Comparison of ENCODE assay signal across 8 cellular contexts in the genomic region with DNA sequence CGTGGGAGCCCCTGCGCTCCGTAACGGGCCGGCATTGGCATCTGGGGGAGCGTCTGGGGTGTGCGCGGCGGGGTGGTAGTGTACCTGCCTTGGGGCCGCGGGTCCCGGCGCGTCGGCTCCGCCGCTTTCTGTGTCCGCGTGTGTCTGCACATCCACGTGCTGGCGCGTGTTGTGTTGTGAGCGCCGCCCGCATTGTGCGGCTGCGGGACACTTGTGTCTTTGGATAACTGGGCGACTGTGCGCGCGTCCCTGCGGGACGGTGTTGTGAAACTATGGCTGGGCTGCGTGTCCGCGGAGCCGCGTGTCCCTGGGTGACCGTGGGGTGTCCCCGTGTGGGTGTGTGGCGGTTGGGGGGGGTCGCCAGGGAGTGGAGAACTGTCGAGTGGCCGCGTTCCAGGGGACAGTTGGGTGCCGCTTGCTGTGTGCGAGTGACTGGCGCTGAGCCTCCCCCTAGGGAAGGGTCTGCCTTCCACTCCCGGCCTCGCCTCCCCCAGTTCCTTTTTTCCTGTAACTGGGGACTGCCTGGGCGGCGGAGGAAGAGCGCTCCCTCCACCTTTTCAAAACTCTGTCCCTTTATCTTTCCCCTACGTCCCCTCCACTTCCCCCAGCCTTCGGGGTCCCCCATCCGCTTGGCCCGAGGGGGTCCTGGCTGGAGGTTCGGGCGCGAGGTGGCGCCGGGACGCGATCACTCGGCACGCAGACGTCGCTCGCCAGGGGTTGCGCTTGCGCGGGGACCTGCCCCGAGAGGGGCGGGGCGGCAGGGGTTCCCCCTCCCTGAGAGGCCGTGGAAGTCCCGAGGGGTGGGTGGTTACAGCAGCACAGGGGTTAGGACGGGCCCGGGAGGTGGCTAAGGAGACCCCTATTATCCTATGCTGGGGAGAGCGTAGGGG. TPM values are rescaled to one million over a fixed set of nuclear protein-coding genes. Genes with fewer than 3 reads are reported as not detected.
DNase-seq lines count a peak whose midpoint lies in the region; ATAC-seq, FAIRE-seq and TF ChIP-seq lines count a peak whose summit lies in the region.

No MANE protein-coding gene starts in this region.

- H3K4me3 Mint-ChIP-seq in activated naive CD8-positive, alpha-beta T cell treated with anti-CD3 and anti-CD28 coated beads, Interleukin-2, amount 50 U/mL, for 24 hours = peak overlapping the region; percentile 84

- peak; percentile 84 for FAIRE-seq in GM19239 (lab: Jason Lieb, UNC)

- TF ChIP-seq CTCF in right atrium auricular region (IDR thresholded peaks at IDR 0.05) (peak in 1 of 2 donors; percentile 55), sigmoid colon (IDR thresholded peaks at IDR 0.05) (no peak)

- H3K27ac ChIP-seq in right atrium auricular region = peak overlapping the region; percentile 92 to 97
- H3K27ac ChIP-seq in sigmoid colon = peak overlapping the region; percentile 98 to 100 (median 100)

- H3K36me3 ChIP-seq in right atrium auricular region = no peaks in the 10 kb centered on the region
- H3K36me3 ChIP-seq in sigmoid colon = no peaks in the 10 kb centered on the region

- in situ Hi-C loops in ACHN (cut with HindIII; ENCODE audit: low pct_ligation_motif_present, low pct_unique_long_range_greater_than_20kb, low sequenced_read_pairs) = no loop called here

- H3K27ac Mint-ChIP-seq in activated naive CD8-positive, alpha-beta T cell treated with anti-CD3 and anti-CD28 coated beads, Interleukin-2, amount 50 U/mL, for 24 hours = peak overlapping the region; percentile 80

- TF ChIP-seq EP300 in sigmoid colon (IDR thresholded peaks at IDR 0.05) = peak in 2 of 4 donors; percentile 17 to 67

- H3K9me3 Mint-ChIP-seq in activated naive CD8-positive, alpha-beta T cell treated with anti-CD3 and anti-CD28 coated beads, Interleukin-2, amount 50 U/mL, for 24 hours = no peaks in the 10 kb centered on the region

- H3K27me3 ChIP-seq in right atrium auricular region (no peaks in the 10 kb centered on the region), sigmoid colon (no peaks in the 10 kb centered on the region)

- H3K9me3 ChIP-seq in right atrium auricular region (no peaks in the 10 kb centered on the region), sigmoid colon (no peaks in the 10 kb centered on the region)

- H3K4me1 ChIP-seq in right atrium auricular region = peaks cover 0 to 54% of the 10 kb centered on the region in 2 donors
- peaks cover 0 to 61% (median 56%) of the 10 kb centered on the region in 4 donors for H3K4me1 ChIP-seq in sigmoid colon

- H3K4me3 ChIP-seq in right atrium auricular region = peak overlapping the region; percentile 78 to 99
- H3K4me3 ChIP-seq in sigmoid colon = peak overlapping the region; percentile 65 to 100 (median 100)

- H3K27me3 Mint-ChIP-seq in activated naive CD8-positive, alpha-beta T cell treated with anti-CD3 and anti-CD28 coated beads, Interleukin-2, amount 50 U/mL, for 24 hours = peaks cover 6% of the 10 kb centered on the region

- intact Hi-C loops in sigmoid colon (cut with DNase I) = no loop called here

- TF ChIP-seq POLR2A in sigmoid colon (IDR thresholded peaks at IDR 0.05) = peak; percentile 79 to 80

- DNase-seq in ACHN (peak; percentile 33), GM19239 (ENCODE audit: insufficient read length, low spot score) (peak; percentile 76), right atrium auricular region (ENCODE audit: low spot score) (peak; percentile 83), sigmoid colon (peak; percentile 94), cerebellar nuclear complex (lab: John Stamatoyannopoulos, UW) (no peak), amniotic stem cell (lab: John Stamatoyannopoulos, UW) (no peak)
- DNase-seq in activated naive CD8-positive, alpha-beta T cell treated with anti-CD3 and anti-CD28 coated beads, Interleukin-2, amount 50 U/mL, for 24 hours = peak; percentile 80

- 0 to 1% methylated on average over 80 of the region's 80 CpGs for WGBS in sigmoid colon, 2 donors

- H3K4me1 Mint-ChIP-seq in activated naive CD8-positive, alpha-beta T cell treated with anti-CD3 and anti-CD28 coated beads, Interleukin-2, amount 50 U/mL, for 24 hours = peaks cover 41% of the 10 kb centered on the region

- ATAC-seq in SK-N-SH treated with all-trans-retinoic acid at 6 μM for 48 hours = peak; percentile 47
- peak; percentile 47 for ATAC-seq in activated naive CD8-positive, alpha-beta T cell treated with anti-CD3 and anti-CD28 coated beads, Interleukin-2, amount 50 U/mL, for 24 hours

- no peaks in the 10 kb centered on the region for H3K36me3 Mint-ChIP-seq in activated naive CD8-positive, alpha-beta T cell treated with anti-CD3 and anti-CD28 coated beads, Interleukin-2, amount 50 U/mL, for 24 hours (ENCODE audit: low read depth)

TF ChIP-seq in SK-N-SH treated with all-trans-retinoic acid at 6 μM for 48 hours, 23 proteins besides CTCF, POLR2A, EP300 and RAD21:
- TF ChIP-seq BACH2 (CRISPR knock-in tag; IDR thresholded peaks at IDR 0.05; ENCODE audit: borderline replicate concordance) = no peak
- TF ChIP-seq TCF4 (CRISPR knock-in tag; IDR thresholded peaks at IDR 0.05; ENCODE audit: borderline replicate concordance) = no peak
- TF ChIP-seq RARB (CRISPR knock-in tag; IDR thresholded peaks at IDR 0.05) = no peak
- no peak for TF ChIP-seq PPARA (CRISPR knock-in tag; IDR thresholded peaks at IDR 0.05; ENCODE audit: borderline replicate concordance)
- TF ChIP-seq, protein P1, sequence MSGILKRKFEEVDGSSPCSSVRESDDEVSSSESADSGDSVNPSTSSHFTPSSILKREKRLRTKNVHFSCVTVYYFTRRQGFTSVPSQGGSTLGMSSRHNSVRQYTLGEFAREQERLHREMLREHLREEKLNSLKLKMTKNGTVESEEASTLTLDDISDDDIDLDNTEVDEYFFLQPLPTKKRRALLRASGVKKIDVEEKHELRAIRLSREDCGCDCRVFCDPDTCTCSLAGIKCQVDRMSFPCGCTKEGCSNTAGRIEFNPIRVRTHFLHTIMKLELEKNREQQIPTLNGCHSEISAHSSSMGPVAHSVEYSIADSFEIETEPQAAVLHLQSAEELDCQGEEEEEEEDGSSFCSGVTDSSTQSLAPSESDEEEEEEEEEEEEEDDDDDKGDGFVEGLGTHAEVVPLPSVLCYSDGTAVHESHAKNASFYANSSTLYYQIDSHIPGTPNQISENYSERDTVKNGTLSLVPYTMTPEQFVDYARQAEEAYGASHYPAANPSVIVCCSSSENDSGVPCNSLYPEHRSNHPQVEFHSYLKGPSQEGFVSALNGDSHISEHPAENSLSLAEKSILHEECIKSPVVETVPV (CRISPR knock-in tag; IDR thresholded peaks at IDR 0.05) = no peak
- TF ChIP-seq, protein P2, sequence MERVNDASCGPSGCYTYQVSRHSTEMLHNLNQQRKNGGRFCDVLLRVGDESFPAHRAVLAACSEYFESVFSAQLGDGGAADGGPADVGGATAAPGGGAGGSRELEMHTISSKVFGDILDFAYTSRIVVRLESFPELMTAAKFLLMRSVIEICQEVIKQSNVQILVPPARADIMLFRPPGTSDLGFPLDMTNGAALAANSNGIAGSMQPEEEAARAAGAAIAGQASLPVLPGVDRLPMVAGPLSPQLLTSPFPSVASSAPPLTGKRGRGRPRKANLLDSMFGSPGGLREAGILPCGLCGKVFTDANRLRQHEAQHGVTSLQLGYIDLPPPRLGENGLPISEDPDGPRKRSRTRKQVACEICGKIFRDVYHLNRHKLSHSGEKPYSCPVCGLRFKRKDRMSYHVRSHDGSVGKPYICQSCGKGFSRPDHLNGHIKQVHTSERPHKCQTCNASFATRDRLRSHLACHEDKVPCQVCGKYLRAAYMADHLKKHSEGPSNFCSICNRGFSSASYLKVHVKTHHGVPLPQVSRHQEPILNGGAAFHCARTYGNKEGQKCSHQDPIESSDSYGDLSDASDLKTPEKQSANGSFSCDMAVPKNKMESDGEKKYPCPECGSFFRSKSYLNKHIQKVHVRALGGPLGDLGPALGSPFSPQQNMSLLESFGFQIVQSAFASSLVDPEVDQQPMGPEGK (CRISPR knock-in tag; IDR thresholded peaks at IDR 0.05; ENCODE audit: borderline replicate concordance) = no peak
- TF ChIP-seq CSDC2 (CRISPR knock-in tag; IDR thresholded peaks at IDR 0.05) = no peak
- TF ChIP-seq, protein P3, sequence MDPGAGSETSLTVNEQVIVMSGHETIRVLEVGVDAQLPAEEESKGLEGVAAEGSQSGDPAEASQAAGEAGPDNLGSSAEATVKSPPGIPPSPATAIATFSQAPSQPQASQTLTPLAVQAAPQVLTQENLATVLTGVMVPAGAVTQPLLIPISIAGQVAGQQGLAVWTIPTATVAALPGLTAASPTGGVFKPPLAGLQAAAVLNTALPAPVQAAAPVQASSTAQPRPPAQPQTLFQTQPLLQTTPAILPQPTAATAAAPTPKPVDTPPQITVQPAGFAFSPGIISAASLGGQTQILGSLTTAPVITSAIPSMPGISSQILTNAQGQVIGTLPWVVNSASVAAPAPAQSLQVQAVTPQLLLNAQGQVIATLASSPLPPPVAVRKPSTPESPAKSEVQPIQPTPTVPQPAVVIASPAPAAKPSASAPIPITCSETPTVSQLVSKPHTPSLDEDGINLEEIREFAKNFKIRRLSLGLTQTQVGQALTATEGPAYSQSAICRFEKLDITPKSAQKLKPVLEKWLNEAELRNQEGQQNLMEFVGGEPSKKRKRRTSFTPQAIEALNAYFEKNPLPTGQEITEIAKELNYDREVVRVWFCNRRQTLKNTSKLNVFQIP (CRISPR knock-in tag; IDR thresholded peaks at IDR 0.05; ENCODE audit: borderline replicate concordance, low read depth) = no peak
- TF ChIP-seq OSR1 (CRISPR knock-in tag; IDR thresholded peaks at IDR 0.05) = no peak
- TF ChIP-seq ZNF70 (CRISPR knock-in tag; IDR thresholded peaks at IDR 0.05) = no peak
- no peak for TF ChIP-seq ISL1 (CRISPR knock-in tag; IDR thresholded peaks at IDR 0.05)
- TF ChIP-seq SNAI2 (CRISPR knock-in tag; IDR thresholded peaks at IDR 0.05) = no peak
- TF ChIP-seq TOX (CRISPR knock-in tag; IDR thresholded peaks at IDR 0.05; ENCODE audit: borderline replicate concordance) = no peak
- TF ChIP-seq, protein P4, sequence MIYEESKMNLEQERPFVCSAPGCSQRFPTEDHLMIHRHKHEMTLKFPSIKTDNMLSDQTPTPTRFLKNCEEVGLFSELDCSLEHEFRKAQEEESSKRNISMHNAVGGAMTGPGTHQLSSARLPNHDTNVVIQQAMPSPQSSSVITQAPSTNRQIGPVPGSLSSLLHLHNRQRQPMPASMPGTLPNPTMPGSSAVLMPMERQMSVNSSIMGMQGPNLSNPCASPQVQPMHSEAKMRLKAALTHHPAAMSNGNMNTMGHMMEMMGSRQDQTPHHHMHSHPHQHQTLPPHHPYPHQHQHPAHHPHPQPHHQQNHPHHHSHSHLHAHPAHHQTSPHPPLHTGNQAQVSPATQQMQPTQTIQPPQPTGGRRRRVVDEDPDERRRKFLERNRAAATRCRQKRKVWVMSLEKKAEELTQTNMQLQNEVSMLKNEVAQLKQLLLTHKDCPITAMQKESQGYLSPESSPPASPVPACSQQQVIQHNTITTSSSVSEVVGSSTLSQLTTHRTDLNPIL (CRISPR knock-in tag; IDR thresholded peaks at IDR 0.05; ENCODE audit: low read depth) = no peak

RNA-seq across cellular contexts. Expression of a gene that starts 5.6 kb away (rescaled TPM):
- total RNA-seq in right atrium auricular region = 100 to 1,000 TPM; 111 to 196 TPM
- 100 to 1,000 TPM in 1 of 4 donors, 10 to 100 TPM in 3; 63.2 to 114 (median 74.2) TPM for total RNA-seq in sigmoid colon
- polyA plus RNA-seq in sigmoid colon = 10 to 100 TPM in 2 of 3 donors, 1 to 10 TPM in 1; 9.0 to 45.7 (median 10.2) TPM

Comparison
In these comparisons a context has a peak if more than half of its experiments do, and no peak if none do; other contexts are left out.
1. DNase-seq: peak in ACHN (single experiment), GM19239 (single experiment), activated naive CD8-positive, alpha-beta T cell treated with anti-CD3 and anti-CD28 coated beads, Interleukin-2, amount 50 U/mL, for 24 hours (single experiment), right atrium auricular region (single experiment) and sigmoid colon (single experiment); none in cerebellar nuclear complex (0 of 2) and amniotic stem cell (single experiment).